ENCODE assay signal across 27 cellular contexts in genomic region chr6:56368484-56368883, GRCh38.
DNase-seq lines count a peak whose midpoint lies in the region; ATAC-seq, FAIRE-seq and TF ChIP-seq lines count a peak whose summit lies in the region.
"Had no signal": no experiment of that assay in that cellular context is flagged by ENCODE, and none has a peak within 500 bp of the region (broad histone marks: within the 10 kb centered on the region; RNA-seq: fewer than 3 reads in every experiment).

No MANE protein-coding gene starts in this region.

- no peaks in the 10 kb centered on the region for H3K36me3 Mint-ChIP-seq in astrocyte (ENCODE audit: low read depth, unreplicated experiment)
- H3K36me3 Mint-ChIP-seq: neural progenitor cell had no signal

- no peak for ATAC-seq in GM18867 (IDR thresholded peaks at IDR 0.05; ENCODE audit: unreplicated experiment)
- ATAC-seq: activated CD8-positive, alpha-beta T cell treated with anti-CD3 and anti-CD28 coated beads, Interleukin-2, amount 10 ng/mL, durations not matched to agents 7 days and 5 days; left ventricle myocardium superior; mucosa of descending colon; upper lobe of right lung had no signal

- H3K36me3 ChIP-seq in astrocyte (ENCODE audit: insufficient read depth, low read length) (no peaks in the 10 kb centered on the region), spleen (no peaks in the 10 kb centered on the region)
- H3K36me3 ChIP-seq: BLaER1 treated with 17β-estradiol and CSF1 and Interleukin-3, amounts not matched to agents 10 nM and 100 nM; cardiac muscle cell; neural progenitor cell; stomach; upper lobe of right lung had no signal

- intact Hi-C loops in spleen (cut with DNase I; ENCODE audit: low total_unique reads): no loop called here

- peak; percentile 60 for DNase-seq in EH (ENCODE audit: low read depth)
- peak; percentile 59 for DNase-seq in astrocyte (ENCODE audit: low read depth)
- DNase-seq in left kidney (ENCODE audit: low read depth, low spot score): peak; percentile 51
- no peak for DNase-seq in spleen
- no peak for DNase-seq in NCI-H128 (lab: John Stamatoyannopoulos, UW; ENCODE audit: unreplicated experiment)
- no peak for DNase-seq in DMS79 treated with DMSO at 0.1 percent for 48 hours (lab: John Stamatoyannopoulos, UW)
- DNase-seq: activated CD4-positive, alpha-beta T cell treated with anti-CD3 and anti-CD28 coated beads for 1 hour; activated CD8-positive, alpha-beta T cell treated with anti-CD3 and anti-CD28 coated beads, Interleukin-2, amount 10 ng/mL, durations not matched to agents 7 days and 5 days; activated naive CD4-positive, alpha-beta T cell treated with anti-CD3 and anti-CD28 coated beads for 36 hours; amniotic stem cell; Caco-2; cortex of kidney; DND-41; H9; left ventricle myocardium superior; mucosa of descending colon; NCI-H1092; NCI-H2029; NCI-H526 treated with DMSO at 0.1 percent for 48 hours; stomach; upper lobe of right lung had no signal

- H3K4me2 ChIP-seq in astrocyte (ENCODE audit: low read length): no peak overlapping the region
- H3K4me2 ChIP-seq: neural progenitor cell had no signal

- H3K27me3 ChIP-seq in astrocyte (ENCODE audit: insufficient read depth, low read length): no peaks in the 10 kb centered on the region
- H3K27me3 ChIP-seq in spleen (replicated peaks in 1 of 7): no peaks in the 10 kb centered on the region
- H3K27me3 ChIP-seq: neural progenitor cell, stomach, upper lobe of right lung had no signal

- H3K27me3 Mint-ChIP-seq in astrocyte (ENCODE audit: low read depth, unreplicated experiment): no peaks in the 10 kb centered on the region

- no peak overlapping the region for H3K27ac ChIP-seq in astrocyte (ENCODE audit: low read depth, low read length)
- H3K27ac ChIP-seq in spleen: peak overlapping the region in 7 of 8 donors; percentile 32 to 85 (median 58)
- H3K27ac ChIP-seq: BLaER1 treated with 17β-estradiol and CSF1 and Interleukin-3, amounts not matched to agents 10 nM and 100 nM; cardiac muscle cell; neural progenitor cell; upper lobe of right lung had no signal

- no peak for FAIRE-seq in astrocyte (lab: Jason Lieb, UNC)
- FAIRE-seq: endometrium had no signal

- no peaks in the 10 kb centered on the region for H3K79me2 ChIP-seq in astrocyte (ENCODE audit: insufficient read depth, low read length)

- 39 to 64% (median 41%) methylated on average over 3 of the region's 3 CpGs for WGBS in spleen, 5 donors

- no peaks in the 10 kb centered on the region for H4K20me1 ChIP-seq in astrocyte (ENCODE audit: insufficient read depth, low read length)

- peaks cover 35% of the 10 kb centered on the region for H3K4me1 ChIP-seq in astrocyte (ENCODE audit: insufficient read depth, low read length)
- peaks cover 9 to 36% (median 28%) of the 10 kb centered on the region in 6 donors for H3K4me1 ChIP-seq in spleen

- H3K9ac ChIP-seq in astrocyte (ENCODE audit: low read length): no peak overlapping the region
- H3K9ac ChIP-seq: BLaER1 treated with 17β-estradiol and CSF1 and Interleukin-3, amounts not matched to agents 10 nM and 100 nM; neural progenitor cell had no signal

- no peaks in the 10 kb centered on the region for H3K9me3 Mint-ChIP-seq in astrocyte (ENCODE audit: unreplicated experiment)
- H3K9me3 Mint-ChIP-seq: activated naive CD4-positive, alpha-beta T cell treated with anti-CD3 and anti-CD28 coated beads for 36 hours; H9; neural progenitor cell; T-helper 1 cell treated with Interleukin-12 subunit alpha and Interleukin-12 subunit beta and Interleukin-4 antibody, amounts not matched to agents 30 μg/mL and 1 μg/mL, for 36 hours had no signal

- H3K4me3 ChIP-seq in astrocyte (ENCODE audit: insufficient read depth, low read depth, low read length) (no peak overlapping the region), spleen (no peak overlapping the region)
- H3K4me3 ChIP-seq: BLaER1 treated with 17β-estradiol and CSF1 and Interleukin-3, amounts not matched to agents 10 nM and 100 nM; cardiac muscle cell; mucosa of descending colon; neural progenitor cell; stomach; upper lobe of right lung had no signal

- no peak overlapping the region for H3K27ac Mint-ChIP-seq in astrocyte (ENCODE audit: unreplicated experiment)
- H3K27ac Mint-ChIP-seq: activated CD8-positive, alpha-beta T cell treated with anti-CD3 and anti-CD28 coated beads, Interleukin-2, amount 10 ng/mL, durations not matched to agents 7 days and 5 days; activated naive CD4-positive, alpha-beta T cell treated with anti-CD3 and anti-CD28 coated beads for 36 hours; H9; neural progenitor cell; T-helper 1 cell treated with Interleukin-12 subunit alpha and Interleukin-12 subunit beta and Interleukin-4 antibody, amounts not matched to agents 30 μg/mL and 1 μg/mL, for 36 hours had no signal

- H3K4me3 Mint-ChIP-seq in astrocyte (ENCODE audit: unreplicated experiment): no peak overlapping the region
- H3K4me3 Mint-ChIP-seq: activated CD8-positive, alpha-beta T cell treated with anti-CD3 and anti-CD28 coated beads, Interleukin-2, amount 10 ng/mL, durations not matched to agents 7 days and 5 days; activated naive CD4-positive, alpha-beta T cell treated with anti-CD3 and anti-CD28 coated beads for 36 hours; H9; neural progenitor cell; T-helper 1 cell treated with Interleukin-12 subunit alpha and Interleukin-12 subunit beta and Interleukin-4 antibody, amounts not matched to agents 30 μg/mL and 1 μg/mL, for 36 hours had no signal

- H3K9me3 ChIP-seq in astrocyte (ENCODE audit: insufficient read depth, low read depth, low read length): no peaks in the 10 kb centered on the region
- no peaks in the 10 kb centered on the region for H3K9me3 ChIP-seq in spleen
- H3K9me3 ChIP-seq: BLaER1 treated with 17β-estradiol and CSF1 and Interleukin-3, amounts not matched to agents 10 nM and 100 nM; Caco-2; mucosa of descending colon; stomach; upper lobe of right lung had no signal

- peaks cover 26% of the 10 kb centered on the region for H3K4me1 Mint-ChIP-seq in astrocyte (ENCODE audit: low read depth, unreplicated experiment)

- TF ChIP-seq POLR2A in spleen (IDR thresholded peaks at IDR 0.05): no peak

- H2AFZ ChIP-seq in astrocyte (ENCODE audit: low read depth, low read length): no peak overlapping the region
- H2AFZ ChIP-seq: neural progenitor cell had no signal

- no peak for TF ChIP-seq CTCF in astrocyte (IDR thresholded peaks at IDR 0.05; ENCODE audit: insufficient read depth, low read depth, low read length)
- TF ChIP-seq CTCF in spleen (IDR thresholded peaks at IDR 0.05 in 8 of 11, conservative IDR thresholded peaks at IDR 0.05 in 3 of 11): no peak

Comparison
In these comparisons a context has a peak if more than half of its experiments do, and no peak if none do; other contexts are left out.
1. DNase-seq: peak in EH (single experiment), astrocyte (single experiment) and left kidney (single experiment); none in spleen (single experiment), NCI-H128 (single experiment) and DMS79 treated with DMSO at 0.1 percent for 48 hours (single experiment).